ENCODE assay signal across 1 cellular context in the genomic region with DNA sequence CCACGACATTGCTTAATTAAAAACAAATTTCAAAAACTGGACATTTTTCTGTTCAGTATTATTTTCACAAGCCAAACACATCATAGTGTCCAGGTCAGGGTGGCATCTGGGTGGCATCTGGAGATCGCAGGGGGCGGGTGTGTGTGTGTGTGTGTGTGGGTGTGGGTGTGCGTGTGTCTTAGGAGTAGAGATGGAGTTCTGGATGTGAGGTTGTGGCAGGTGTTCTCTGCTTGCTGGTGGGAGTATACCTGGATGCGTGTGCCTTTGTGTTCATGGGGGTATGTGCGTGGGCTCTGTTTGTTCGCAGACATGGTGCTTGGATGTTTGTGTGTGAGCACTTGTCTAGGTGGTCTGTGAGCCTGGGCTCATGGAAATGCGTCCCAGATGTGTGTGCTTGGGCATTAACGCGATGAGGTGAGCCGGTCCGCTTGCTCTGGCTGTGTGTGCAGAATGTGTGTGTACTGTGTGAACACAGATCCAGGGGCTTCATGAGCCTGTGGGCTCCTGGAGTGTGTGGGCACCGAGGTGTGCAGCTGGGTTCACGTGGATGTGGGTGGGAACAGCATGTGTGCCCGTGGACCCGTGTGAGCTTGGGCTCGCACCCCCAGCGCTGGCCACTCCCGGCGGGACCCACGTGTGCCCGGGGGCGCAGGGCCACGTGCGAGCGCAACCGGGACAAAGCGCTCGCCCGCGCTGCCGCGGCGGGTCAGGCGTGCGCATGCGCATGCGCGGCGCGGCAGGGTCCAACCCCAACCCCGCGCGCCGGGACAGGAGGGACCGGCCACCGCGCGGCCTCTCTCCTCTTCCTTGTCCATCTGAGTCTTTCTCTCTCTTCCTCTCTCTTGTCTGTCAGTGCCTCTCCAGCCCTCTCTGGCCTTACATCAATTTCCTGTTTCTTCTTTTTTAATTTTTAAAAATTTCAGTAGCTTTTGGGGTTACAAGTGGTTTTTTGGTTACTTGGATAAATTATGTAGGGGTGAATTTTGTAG.
A peak's percentile ranks its signal among the peaks of the same experiment; 100 is the strongest.
TF ChIP-seq lines count a peak whose summit lies in the region.

No MANE protein-coding gene starts in this region.

TF ChIP-seq in A549, 52 proteins besides CTCF, POLR2A, EP300 and RAD21 (continued from another document):
- TF ChIP-seq, protein P1, sequence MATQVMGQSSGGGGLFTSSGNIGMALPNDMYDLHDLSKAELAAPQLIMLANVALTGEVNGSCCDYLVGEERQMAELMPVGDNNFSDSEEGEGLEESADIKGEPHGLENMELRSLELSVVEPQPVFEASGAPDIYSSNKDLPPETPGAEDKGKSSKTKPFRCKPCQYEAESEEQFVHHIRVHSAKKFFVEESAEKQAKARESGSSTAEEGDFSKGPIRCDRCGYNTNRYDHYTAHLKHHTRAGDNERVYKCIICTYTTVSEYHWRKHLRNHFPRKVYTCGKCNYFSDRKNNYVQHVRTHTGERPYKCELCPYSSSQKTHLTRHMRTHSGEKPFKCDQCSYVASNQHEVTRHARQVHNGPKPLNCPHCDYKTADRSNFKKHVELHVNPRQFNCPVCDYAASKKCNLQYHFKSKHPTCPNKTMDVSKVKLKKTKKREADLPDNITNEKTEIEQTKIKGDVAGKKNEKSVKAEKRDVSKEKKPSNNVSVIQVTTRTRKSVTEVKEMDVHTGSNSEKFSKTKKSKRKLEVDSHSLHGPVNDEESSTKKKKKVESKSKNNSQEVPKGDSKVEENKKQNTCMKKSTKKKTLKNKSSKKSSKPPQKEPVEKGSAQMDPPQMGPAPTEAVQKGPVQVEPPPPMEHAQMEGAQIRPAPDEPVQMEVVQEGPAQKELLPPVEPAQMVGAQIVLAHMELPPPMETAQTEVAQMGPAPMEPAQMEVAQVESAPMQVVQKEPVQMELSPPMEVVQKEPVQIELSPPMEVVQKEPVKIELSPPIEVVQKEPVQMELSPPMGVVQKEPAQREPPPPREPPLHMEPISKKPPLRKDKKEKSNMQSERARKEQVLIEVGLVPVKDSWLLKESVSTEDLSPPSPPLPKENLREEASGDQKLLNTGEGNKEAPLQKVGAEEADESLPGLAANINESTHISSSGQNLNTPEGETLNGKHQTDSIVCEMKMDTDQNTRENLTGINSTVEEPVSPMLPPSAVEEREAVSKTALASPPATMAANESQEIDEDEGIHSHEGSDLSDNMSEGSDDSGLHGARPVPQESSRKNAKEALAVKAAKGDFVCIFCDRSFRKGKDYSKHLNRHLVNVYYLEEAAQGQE (IDR thresholded peaks at IDR 0.05), result no peak
- TF ChIP-seq BHLHE40 (IDR thresholded peaks at IDR 0.05; ENCODE audit: low read depth, low read length) (0 out of 2 replicates have a peak, but pooled peaks have one; percentile 19), ESRRA (IDR thresholded peaks at IDR 0.05; ENCODE audit: borderline replicate concordance, low read length) (no peak), FOSL2 (IDR thresholded peaks at IDR 0.05) (no peak), FOSL2 (CRISPR knock-in tag; IDR thresholded peaks at IDR 0.05) (peak; percentile 23), EHF (CRISPR knock-in tag; IDR thresholded peaks at IDR 0.05) (0 out of 2 replicates have a peak, but pooled peaks have one; percentile 44), CHD2 (IDR thresholded peaks at IDR 0.05; ENCODE audit: low read length, partially characterized antibody) (no peak), NPAS2 (CRISPR knock-in tag; IDR thresholded peaks at IDR 0.05; ENCODE audit: borderline replicate concordance) (peak; percentile 89), KDM5A (IDR thresholded peaks at IDR 0.05) (no peak), ZNF302 (CRISPR knock-in tag; IDR thresholded peaks at IDR 0.05) (no peak), RCOR1 (IDR thresholded peaks at IDR 0.05; ENCODE audit: low read depth, low read length) (no peak), MYC (IDR thresholded peaks at IDR 0.05; ENCODE audit: borderline replicate concordance, low read length) (peak; percentile 90), MAFK (IDR thresholded peaks at IDR 0.05; ENCODE audit: partially characterized antibody) (no peak), ZSCAN20 (CRISPR knock-in tag; IDR thresholded peaks at IDR 0.05) (no peak), MAZ (IDR thresholded peaks at IDR 0.05; ENCODE audit: borderline replicate concordance, low read depth, low read length) (no peak), HOXB5 (CRISPR knock-in tag; IDR thresholded peaks at IDR 0.05) (0 out of 2 replicates have a peak, but pooled peaks have one; percentile 24), RARB (CRISPR knock-in tag; IDR thresholded peaks at IDR 0.05) (no peak), GATA3 (IDR thresholded peaks at IDR 0.05; ENCODE audit: borderline replicate concordance) (peak; percentile 15; the same call in 1 of the 2 replicates), KDM1A (IDR thresholded peaks at IDR 0.05; ENCODE audit: low read depth) (no peak)
- TF ChIP-seq, protein P2, sequence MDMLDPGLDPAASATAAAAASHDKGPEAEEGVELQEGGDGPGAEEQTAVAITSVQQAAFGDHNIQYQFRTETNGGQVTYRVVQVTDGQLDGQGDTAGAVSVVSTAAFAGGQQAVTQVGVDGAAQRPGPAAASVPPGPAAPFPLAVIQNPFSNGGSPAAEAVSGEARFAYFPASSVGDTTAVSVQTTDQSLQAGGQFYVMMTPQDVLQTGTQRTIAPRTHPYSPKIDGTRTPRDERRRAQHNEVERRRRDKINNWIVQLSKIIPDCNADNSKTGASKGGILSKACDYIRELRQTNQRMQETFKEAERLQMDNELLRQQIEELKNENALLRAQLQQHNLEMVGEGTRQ (IDR thresholded peaks at IDR 0.05), result peak; percentile 30; the same call in 1 of the 2 replicates
- TF ChIP-seq, protein P3, sequence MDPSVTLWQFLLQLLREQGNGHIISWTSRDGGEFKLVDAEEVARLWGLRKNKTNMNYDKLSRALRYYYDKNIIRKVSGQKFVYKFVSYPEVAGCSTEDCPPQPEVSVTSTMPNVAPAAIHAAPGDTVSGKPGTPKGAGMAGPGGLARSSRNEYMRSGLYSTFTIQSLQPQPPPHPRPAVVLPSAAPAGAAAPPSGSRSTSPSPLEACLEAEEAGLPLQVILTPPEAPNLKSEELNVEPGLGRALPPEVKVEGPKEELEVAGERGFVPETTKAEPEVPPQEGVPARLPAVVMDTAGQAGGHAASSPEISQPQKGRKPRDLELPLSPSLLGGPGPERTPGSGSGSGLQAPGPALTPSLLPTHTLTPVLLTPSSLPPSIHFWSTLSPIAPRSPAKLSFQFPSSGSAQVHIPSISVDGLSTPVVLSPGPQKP (IDR thresholded peaks at IDR 0.05; ENCODE audit: low read depth, low read length), result no peak
- TF ChIP-seq, protein P4, sequence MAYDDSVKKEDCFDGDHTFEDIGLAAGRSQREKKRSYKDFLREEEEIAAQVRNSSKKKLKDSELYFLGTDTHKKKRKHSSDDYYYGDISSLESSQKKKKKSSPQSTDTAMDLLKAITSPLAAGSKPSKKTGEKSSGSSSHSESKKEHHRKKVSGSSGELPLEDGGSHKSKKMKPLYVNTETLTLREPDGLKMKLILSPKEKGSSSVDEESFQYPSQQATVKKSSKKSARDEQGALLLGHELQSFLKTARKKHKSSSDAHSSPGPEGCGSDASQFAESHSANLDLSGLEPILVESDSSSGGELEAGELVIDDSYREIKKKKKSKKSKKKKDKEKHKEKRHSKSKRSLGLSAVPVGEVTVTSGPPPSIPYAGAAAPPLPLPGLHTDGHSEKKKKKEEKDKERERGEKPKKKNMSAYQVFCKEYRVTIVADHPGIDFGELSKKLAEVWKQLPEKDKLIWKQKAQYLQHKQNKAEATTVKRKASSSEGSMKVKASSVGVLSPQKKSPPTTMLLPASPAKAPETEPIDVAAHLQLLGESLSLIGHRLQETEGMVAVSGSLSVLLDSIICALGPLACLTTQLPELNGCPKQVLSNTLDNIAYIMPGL (CRISPR knock-in tag; IDR thresholded peaks at IDR 0.05; ENCODE audit: borderline replicate concordance), result no peak
